Comparison of ENCODE assay signal across 1 cellular context in the genomic region with DNA sequence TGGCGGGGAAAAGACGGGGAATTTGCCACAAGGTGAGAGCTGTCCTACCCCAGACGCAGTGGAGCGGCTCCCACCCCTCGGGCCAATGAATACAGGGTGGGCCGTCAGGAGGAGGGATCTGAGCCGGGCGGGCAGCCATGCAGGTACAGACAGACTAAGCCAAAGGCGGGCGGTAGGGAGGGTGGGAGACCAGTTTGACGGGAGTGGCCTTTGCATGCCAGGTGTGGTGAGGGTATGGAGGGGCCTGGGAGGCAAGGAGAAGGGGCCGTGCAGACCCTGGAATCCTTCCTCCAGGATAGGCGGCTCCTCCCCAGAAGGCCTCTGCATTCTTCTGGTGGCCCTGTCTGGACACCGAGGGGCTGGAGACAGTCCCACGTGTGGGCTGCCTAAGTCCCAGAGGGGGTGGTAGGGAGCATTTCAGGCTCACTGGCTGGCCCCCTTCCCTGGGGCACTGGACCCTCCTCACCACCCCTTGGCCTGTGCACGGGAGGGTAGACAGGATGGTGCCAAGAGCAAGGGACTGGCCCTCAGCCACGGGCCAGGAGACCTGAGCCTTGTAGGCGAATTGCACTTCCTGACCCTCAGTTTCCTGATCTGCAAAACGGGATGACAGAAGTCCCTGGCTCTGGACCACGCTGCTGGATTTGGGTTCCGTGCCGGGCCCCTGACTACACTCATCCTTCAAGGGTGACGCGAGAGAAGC.
TF ChIP-seq lines count a peak whose summit lies in the region.

No MANE protein-coding gene starts in this region.

TF ChIP-seq in WTC11, 78 proteins besides CTCF, POLR2A, EP300 and RAD21 (continued from another document):
- TF ChIP-seq, protein P1, sequence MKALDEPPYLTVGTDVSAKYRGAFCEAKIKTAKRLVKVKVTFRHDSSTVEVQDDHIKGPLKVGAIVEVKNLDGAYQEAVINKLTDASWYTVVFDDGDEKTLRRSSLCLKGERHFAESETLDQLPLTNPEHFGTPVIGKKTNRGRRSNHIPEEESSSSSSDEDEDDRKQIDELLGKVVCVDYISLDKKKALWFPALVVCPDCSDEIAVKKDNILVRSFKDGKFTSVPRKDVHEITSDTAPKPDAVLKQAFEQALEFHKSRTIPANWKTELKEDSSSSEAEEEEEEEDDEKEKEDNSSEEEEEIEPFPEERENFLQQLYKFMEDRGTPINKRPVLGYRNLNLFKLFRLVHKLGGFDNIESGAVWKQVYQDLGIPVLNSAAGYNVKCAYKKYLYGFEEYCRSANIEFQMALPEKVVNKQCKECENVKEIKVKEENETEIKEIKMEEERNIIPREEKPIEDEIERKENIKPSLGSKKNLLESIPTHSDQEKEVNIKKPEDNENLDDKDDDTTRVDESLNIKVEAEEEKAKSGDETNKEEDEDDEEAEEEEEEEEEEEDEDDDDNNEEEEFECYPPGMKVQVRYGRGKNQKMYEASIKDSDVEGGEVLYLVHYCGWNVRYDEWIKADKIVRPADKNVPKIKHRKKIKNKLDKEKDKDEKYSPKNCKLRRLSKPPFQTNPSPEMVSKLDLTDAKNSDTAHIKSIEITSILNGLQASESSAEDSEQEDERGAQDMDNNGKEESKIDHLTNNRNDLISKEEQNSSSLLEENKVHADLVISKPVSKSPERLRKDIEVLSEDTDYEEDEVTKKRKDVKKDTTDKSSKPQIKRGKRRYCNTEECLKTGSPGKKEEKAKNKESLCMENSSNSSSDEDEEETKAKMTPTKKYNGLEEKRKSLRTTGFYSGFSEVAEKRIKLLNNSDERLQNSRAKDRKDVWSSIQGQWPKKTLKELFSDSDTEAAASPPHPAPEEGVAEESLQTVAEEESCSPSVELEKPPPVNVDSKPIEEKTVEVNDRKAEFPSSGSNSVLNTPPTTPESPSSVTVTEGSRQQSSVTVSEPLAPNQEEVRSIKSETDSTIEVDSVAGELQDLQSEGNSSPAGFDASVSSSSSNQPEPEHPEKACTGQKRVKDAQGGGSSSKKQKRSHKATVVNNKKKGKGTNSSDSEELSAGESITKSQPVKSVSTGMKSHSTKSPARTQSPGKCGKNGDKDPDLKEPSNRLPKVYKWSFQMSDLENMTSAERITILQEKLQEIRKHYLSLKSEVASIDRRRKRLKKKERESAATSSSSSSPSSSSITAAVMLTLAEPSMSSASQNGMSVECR (CRISPR knock-in tag; IDR thresholded peaks at IDR 0.05; ENCODE audit: borderline replicate concordance): no peak
- TF ChIP-seq ZBTB21 (CRISPR knock-in tag; IDR thresholded peaks at IDR 0.05; ENCODE audit: borderline replicate concordance): no peak
- TF ChIP-seq SMAD3 (CRISPR knock-in tag; IDR thresholded peaks at IDR 0.05; ENCODE audit: borderline replicate concordance): no peak
- no peak for TF ChIP-seq CREB1 (CRISPR knock-in tag; IDR thresholded peaks at IDR 0.05)
